29 cellular contexts compared by ENCODE assay signal in genomic region chr7:68070992-68071391, GRCh38.
"Had no signal": no experiment of that assay in that cellular context is flagged by ENCODE, and none has a peak within 500 bp of the region (broad histone marks: within the 10 kb centered on the region; RNA-seq: fewer than 3 reads in every experiment).

No MANE protein-coding gene starts in this region.

- H3K9me3 ChIP-seq: MG63, Peyer's patch, SJSA1, SK-N-SH had no signal

- DNase-seq: Kasumi-1, MG63, NCI-H1048, NCI-H1092 treated with DMSO at 0.1 percent for 48 hours, NCI-H1105 treated with DMSO at 0.1 percent for 48 hours, NCI-H1417, NCI-H1436, NCI-H146, NCI-H187, NCI-H1930, NCI-H2029 treated with DMSO at 0.1 percent for 48 hours, NCI-H2081 treated with DMSO at 0.1 percent for 48 hours, NCI-H2227 treated with DMSO at 0.1 percent for 48 hours, NCI-H345, NCI-H446, NCI-H510A treated with DMSO at 0.1 percent for 48 hours, NCI-H524 treated with DMSO at 0.1 percent for 48 hours, NCI-H526 treated with DMSO at 0.1 percent for 48 hours, NCI-H774, OCI-M1, PC-3, Peyer's patch, Right ventricle myocardium superior, RPMI8226, SHP77 treated with DMSO at 0.1 percent for 48 hours, SK-N-SH, SW 1271, T-helper 1 cell had no signal

- H3K4me1 ChIP-seq: Peyer's patch, SJSA1 had no signal

- H3K9me2 ChIP-seq: SK-N-SH had no signal

- H3K9ac ChIP-seq: SK-N-SH had no signal

- H3K27me3 ChIP-seq: MG63, Peyer's patch, SJSA1 had no signal

- H3K4me3 ChIP-seq: MG63, Peyer's patch, SJSA1 had no signal

- H3K27ac ChIP-seq: Peyer's patch, SJSA1 had no signal

- ATAC-seq: PC-3 had no signal

- H3K36me3 ChIP-seq: MG63, Peyer's patch, SJSA1 had no signal

- H3K4me2 ChIP-seq: SK-N-SH had no signal
